In the genomic region with DNA sequence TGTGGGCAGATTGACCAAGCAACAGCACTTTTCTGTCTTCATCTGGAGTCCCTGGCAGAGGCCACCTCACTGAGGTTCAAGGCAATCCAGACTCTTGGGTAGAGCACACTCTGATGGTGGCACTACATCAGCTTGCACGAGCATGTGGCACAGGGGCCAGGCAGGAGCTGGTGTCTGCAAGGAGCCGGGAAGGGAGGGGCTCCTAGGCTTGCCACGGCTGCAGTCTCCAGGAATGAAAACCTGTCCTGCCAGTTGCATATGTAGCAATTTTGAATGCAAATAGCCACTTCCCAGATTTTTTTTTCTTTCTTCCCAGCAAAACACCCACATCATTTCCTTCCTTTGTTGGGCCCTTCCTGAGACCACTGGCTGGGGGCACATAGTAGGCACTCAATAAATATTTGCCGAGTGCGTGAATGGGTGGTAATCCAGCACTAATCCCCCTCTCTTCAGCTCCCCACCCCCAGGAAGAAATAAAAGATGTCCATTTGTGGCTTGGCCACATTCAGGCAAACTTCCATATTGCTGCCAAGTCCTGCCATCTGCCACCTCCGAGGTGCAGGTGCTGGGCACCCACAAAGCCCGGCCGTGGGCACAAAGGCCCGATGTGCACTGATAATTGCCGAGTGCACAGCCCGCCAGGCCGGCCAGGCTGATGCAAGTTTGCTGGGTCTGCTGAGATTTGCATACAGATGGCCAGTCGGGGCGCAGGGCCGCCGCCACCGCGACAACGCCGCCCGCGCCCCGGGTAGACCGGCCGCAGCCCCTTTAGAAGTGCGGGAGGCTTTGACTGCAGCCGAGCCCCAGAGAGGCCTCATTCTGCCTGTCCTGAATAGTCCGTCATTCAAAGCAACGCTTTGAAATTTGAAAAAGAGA, we compare ENCODE assay signal across 11 cellular contexts.
DNase-seq lines count a peak whose midpoint lies in the region; ATAC-seq and TF ChIP-seq lines count a peak whose summit lies in the region.
"Had no signal": no experiment of that assay in that cellular context is flagged by ENCODE, and none has a peak within 500 bp of the region (broad histone marks: within the 10 kb centered on the region; RNA-seq: fewer than 3 reads in every experiment).

No MANE protein-coding gene starts in this region.

- peaks cover 0 to 20% (median 13%) of the 10 kb centered on the region in 4 donors for H3K4me1 ChIP-seq in transverse colon
- H3K4me1 ChIP-seq: A549 had no signal

- DNase-seq in SIG-M5 treated with dmso at 0.1 percent for 504 hours (lab: John Stamatoyannopoulos, UW; ENCODE audit: unreplicated experiment) (peak; percentile 36), SIG-M5 (lab: John Stamatoyannopoulos, UW) (no peak), SW480 (ENCODE audit: low spot score) (peak; percentile 47), kidney tubule cell (ENCODE audit: low spot score) (peak; percentile 15), transverse colon (peak; percentile 69), COR-L47 (lab: John Stamatoyannopoulos, UW) (no peak), GM10266 (ENCODE audit: extremely low spot score) (no peak)
- DNase-seq: effector CD4-positive, alpha-beta T cell; left ventricle myocardium inferior had no signal

- 21 to 25% methylated on average over 6 to 29 of the region's 29 CpGs for WGBS in transverse colon (ENCODE audit: low coverage in 1 of 2), 2 donors

- TF ChIP-seq EP300 in transverse colon (IDR thresholded peaks at IDR 0.05; ENCODE audit: low read depth): no peak

- intact Hi-C loops in transverse colon (cut with DNase I; ENCODE audit: low total_unique reads): no loop called here

- peaks cover 19% of the 10 kb centered on the region for H3K27me3 ChIP-seq in transverse colon

- no peak overlapping the region for H3K4me3 ChIP-seq in transverse colon
- H3K4me3 ChIP-seq: A549 had no signal

- H3K36me3 ChIP-seq in transverse colon: no peaks in the 10 kb centered on the region
- H3K36me3 ChIP-seq: left ventricle myocardium inferior had no signal

- H3K9me3 ChIP-seq in transverse colon: no peaks in the 10 kb centered on the region
- H3K9me3 ChIP-seq: A549, left ventricle myocardium inferior had no signal

- TF ChIP-seq CTCF in transverse colon (IDR thresholded peaks at IDR 0.05) (no peak), GM10266 (IDR thresholded peaks at IDR 0.05; ENCODE audit: control insufficient read depth, insufficient read depth, low read depth, missing control alignments) (no peak)

- ATAC-seq in HG02981 (IDR thresholded peaks at IDR 0.05; ENCODE audit: unreplicated experiment): no peak
- ATAC-seq: A549 had no signal

- in situ Hi-C loops in transverse colon (cut with MboI; ENCODE audit: low pct_ligation_motif_present in 1 of 4, low pct_unique_long_range_greater_than_20kb in 1 of 4, low sequenced_read_pairs in 3 of 4): no loop called here

- no peak for TF ChIP-seq POLR2A in transverse colon (IDR thresholded peaks at IDR 0.05)

- H3K27ac ChIP-seq in transverse colon: peak overlapping the region in 2 of 4 donors; percentile 23 to 63
- H3K27ac ChIP-seq: A549 had no signal

Comparison
In these comparisons a context has a peak if more than half of its experiments do, and no peak if none do; other contexts are left out.
1. DNase-seq: peak in SIG-M5 treated with dmso at 0.1 percent for 504 hours (single experiment), SW480 (single experiment), kidney tubule cell (single experiment) and transverse colon (single experiment); none in SIG-M5 (single experiment), COR-L47 (single experiment) and GM10266 (single experiment).